Comparison of ENCODE assay signal across 8 cellular contexts in the genomic region with DNA sequence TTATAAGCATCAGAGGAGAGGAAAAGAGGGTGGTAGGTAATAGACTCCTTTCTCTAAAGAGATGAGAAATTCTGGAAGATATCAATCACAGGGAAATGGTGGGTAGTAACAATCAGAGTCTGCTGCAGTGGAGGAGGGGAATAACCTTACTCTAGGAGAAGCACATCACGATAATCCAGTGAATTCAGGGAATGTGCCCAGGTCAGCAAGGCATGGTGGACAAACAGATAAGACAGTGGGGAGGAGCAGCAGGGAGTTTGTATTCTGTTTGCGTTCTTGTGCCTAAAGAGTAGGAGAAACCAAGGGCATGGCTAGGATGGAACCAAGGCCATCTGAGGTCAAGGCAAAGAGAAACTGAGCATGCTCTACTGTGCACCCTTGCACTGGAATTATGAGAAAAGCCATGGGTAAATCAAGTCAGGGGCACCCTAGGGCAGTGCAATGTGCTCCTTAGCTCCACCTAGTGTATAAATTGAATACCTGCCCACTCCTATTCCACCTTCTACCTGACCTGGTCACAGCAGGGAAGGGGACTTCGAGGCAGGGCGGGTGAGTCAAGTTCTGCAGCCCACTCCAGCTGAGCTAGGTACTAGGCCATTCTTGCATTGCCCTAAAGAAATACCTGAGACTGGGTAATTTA. TPM values are rescaled to one million over a fixed set of nuclear protein-coding genes. Genes with fewer than 3 reads are reported as not detected.
A peak's percentile ranks its signal among the peaks of the same experiment; 100 is the strongest.
DNase-seq lines count a peak whose midpoint lies in the region; ATAC-seq and TF ChIP-seq lines count a peak whose summit lies in the region.

No MANE protein-coding gene starts in this region.

- H3K4me3 ChIP-seq in mesendoderm (ENCODE audit: low read length): no peak overlapping the region
- no peak overlapping the region for H3K4me3 ChIP-seq in tibial nerve

- H2BK15ac ChIP-seq in mesendoderm (replicated peaks; ENCODE audit: low read depth): no peak overlapping the region

- no CpG with 5 or more reads among the region's 4 CpGs for WGBS in mesendoderm (ENCODE audit: extremely low coverage, insufficient coverage, low lambda C conversion rate)
- WGBS in tibial nerve, 2 donors: 78 to 90% methylated on average over 4 of the region's 4 CpGs

- H3K9me3 ChIP-seq in tibial nerve: no peaks in the 10 kb centered on the region

- no peak overlapping the region for H3K56ac ChIP-seq in mesendoderm (ENCODE audit: low read length)

- H3K27ac Mint-ChIP-seq in activated T-helper 17 cell treated with anti-CD3 and anti-CD28 coated beads, Interleukin-2, amount 50 U/mL, for 72 hours: no peak overlapping the region

- H4K5ac ChIP-seq in mesendoderm (ENCODE audit: low read length): no peak overlapping the region

- no peak overlapping the region for H3K4ac ChIP-seq in mesendoderm (ENCODE audit: low read depth, low read length)

- no peaks in the 10 kb centered on the region for H3K79me2 ChIP-seq in mesendoderm (ENCODE audit: control insufficient read depth, insufficient read depth, low read length)

- no peak overlapping the region for H2AK5ac ChIP-seq in mesendoderm (ENCODE audit: low read length)

- H3K27me3 Mint-ChIP-seq in activated T-helper 17 cell treated with anti-CD3 and anti-CD28 coated beads, Interleukin-2, amount 50 U/mL, for 72 hours: no peaks in the 10 kb centered on the region

- no peak overlapping the region for H3K4me2 ChIP-seq in mesendoderm (ENCODE audit: low read length)

- peaks cover 11% of the 10 kb centered on the region for H3K36me3 Mint-ChIP-seq in activated T-helper 17 cell treated with anti-CD3 and anti-CD28 coated beads, Interleukin-2, amount 50 U/mL, for 72 hours (ENCODE audit: low read depth)

- peaks cover 5% of the 10 kb centered on the region for H3K4me1 Mint-ChIP-seq in activated T-helper 17 cell treated with anti-CD3 and anti-CD28 coated beads, Interleukin-2, amount 50 U/mL, for 72 hours

- H3K27me3 ChIP-seq in mesendoderm (ENCODE audit: insufficient read depth, low read length, poor library complexity): no peaks in the 10 kb centered on the region
- no peaks in the 10 kb centered on the region for H3K27me3 ChIP-seq in tibial nerve

- H3K36me3 ChIP-seq in mesendoderm (ENCODE audit: control insufficient read depth, insufficient read depth, low read length) (no peaks in the 10 kb centered on the region), tibial nerve (no peaks in the 10 kb centered on the region)

- no peak overlapping the region for H3K9ac ChIP-seq in mesendoderm (ENCODE audit: low read length)

- TF ChIP-seq CTCF in GM10266 (IDR thresholded peaks at IDR 0.05; ENCODE audit: control insufficient read depth, insufficient read depth, low read depth, missing control alignments): peak; percentile 52
- TF ChIP-seq CTCF in tibial nerve (IDR thresholded peaks at IDR 0.05): peak in 1 of 5 experiments; percentile 18

- H3K4me1 ChIP-seq in mesendoderm (ENCODE audit: control insufficient read depth, low read depth, low read length) (peaks cover 3% of the 10 kb centered on the region), tibial nerve (peaks cover 0 to 16% (median 8%) of the 10 kb centered on the region in 4 donors)

- TF ChIP-seq EP300 in tibial nerve (IDR thresholded peaks at IDR 0.05): no peak

- no peak overlapping the region for H2BK5ac ChIP-seq in mesendoderm (ENCODE audit: low read length)

- H3K27ac ChIP-seq in mesendoderm (ENCODE audit: low read depth, low read length): no peak overlapping the region
- no peak overlapping the region for H3K27ac ChIP-seq in tibial nerve

- no peak overlapping the region for H2BK120ac ChIP-seq in mesendoderm (ENCODE audit: low read depth, low read length)

- ATAC-seq in HG02678 (IDR thresholded peaks at IDR 0.05; ENCODE audit: unreplicated experiment): peak; percentile 57
- ATAC-seq in activated T-helper 17 cell treated with anti-CD3 and anti-CD28 coated beads, Interleukin-2, amount 50 U/mL, for 72 hours (replicated peaks): peak; percentile 77
- no peak for ATAC-seq in GM21825 (IDR thresholded peaks at IDR 0.05; ENCODE audit: unreplicated experiment)
- ATAC-seq in GM21515 (IDR thresholded peaks at IDR 0.05; ENCODE audit: unreplicated experiment): no peak

- no peak overlapping the region for H3K18ac ChIP-seq in mesendoderm (ENCODE audit: low read length)

- no peak for DNase-seq in GM10266 (ENCODE audit: extremely low spot score)
- peak; percentile 59 for DNase-seq in mesendoderm
- DNase-seq in NOMO-1 treated with dmso at 0.1 percent for 144 hours (lab: John Stamatoyannopoulos, UW; ENCODE audit: unreplicated experiment): no peak
- DNase-seq in tibial nerve (ENCODE audit: low spot score in 2 of 2): no peak

- no peaks in the 10 kb centered on the region for H3K9me3 Mint-ChIP-seq in activated T-helper 17 cell treated with anti-CD3 and anti-CD28 coated beads, Interleukin-2, amount 50 U/mL, for 72 hours

- no peaks in the 10 kb centered on the region for H3K79me1 ChIP-seq in mesendoderm (ENCODE audit: low read length)

- no peak overlapping the region for H3K4me3 Mint-ChIP-seq in activated T-helper 17 cell treated with anti-CD3 and anti-CD28 coated beads, Interleukin-2, amount 50 U/mL, for 72 hours

- no peak overlapping the region for H4K8ac ChIP-seq in mesendoderm (ENCODE audit: low read depth, low read length)

- no peak for TF ChIP-seq POLR2A in tibial nerve (IDR thresholded peaks at IDR 0.05)

- H3K23ac ChIP-seq in mesendoderm (ENCODE audit: low read length): no peak overlapping the region

RNA-seq across cellular contexts. Expression of a gene that starts 31.6 kb away (rescaled TPM):
- total RNA-seq in activated T-helper 17 cell treated with anti-CD3 and anti-CD28 coated beads, Interleukin-2, amount 50 U/mL, for 72 hours: 10 to 100 TPM in 1 of 2 donors, 1 to 10 TPM in 1; 8.4 to 13.5 TPM
- 2.1 TPM for polyA plus RNA-seq in mesendoderm (2013, experiment 1 of 2)
- polyA plus RNA-seq in mesendoderm (2013, experiment 2 of 2): 2.3 TPM
- total RNA-seq in tibial nerve: 10 to 100 TPM; 57.5 to 90.9 (median 77.0) TPM

Comparison
In these comparisons a context has a peak if more than half of its experiments do, and no peak if none do; other contexts are left out.
1. ATAC-seq: peak in HG02678 (single experiment) and activated T-helper 17 cell treated with anti-CD3 and anti-CD28 coated beads, Interleukin-2, amount 50 U/mL, for 72 hours (single experiment); none in GM21825 (single experiment) and GM21515 (single experiment).
2. RNA of a gene that starts 31.6 kb away (total RNA-seq): 57.5 to 90.9 TPM in tibial nerve; 8.4 to 13.5 TPM in activated T-helper 17 cell treated with anti-CD3 and anti-CD28 coated beads, Interleukin-2, amount 50 U/mL, for 72 hours; every median in the first group is over 4 times any median in the second.